Comparison of ENCODE assay signal across 27 cellular contexts in the genomic region with DNA sequence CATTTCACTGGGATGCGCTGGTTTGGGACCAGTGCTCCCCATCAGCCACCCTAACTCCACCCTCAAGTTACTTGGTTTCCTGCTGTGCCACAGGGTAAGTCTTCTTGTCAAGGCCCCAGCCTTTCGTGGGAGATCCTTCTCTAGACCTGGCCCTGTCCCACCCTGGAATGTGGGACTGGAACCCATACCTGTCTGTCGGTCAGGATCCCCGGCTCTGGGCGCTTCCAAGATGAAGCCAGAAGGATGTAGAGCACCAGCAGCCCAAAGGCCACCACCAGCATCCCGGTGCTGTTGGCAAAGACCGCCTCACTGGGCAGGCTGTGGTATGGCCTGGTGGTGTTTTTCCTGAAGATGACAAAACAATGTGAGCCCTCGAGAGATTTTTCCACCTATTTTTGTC.
"Had no signal": no experiment of that assay in that cellular context is flagged by ENCODE, and none has a peak within 500 bp of the region (broad histone marks: within the 10 kb centered on the region; RNA-seq: fewer than 3 reads in every experiment).

No MANE protein-coding gene starts in this region.

- H2AFZ ChIP-seq: hepatocyte had no signal

- H3K4me1 ChIP-seq: left ventricle myocardium inferior, prostate gland, sigmoid colon, tibial artery, upper lobe of right lung had no signal

- H3K79me2 ChIP-seq: hepatocyte had no signal

- H3K27ac ChIP-seq: heart right ventricle, hepatocyte, left ventricle myocardium inferior, prostate gland, sigmoid colon, suprapubic skin, thoracic aorta, tibial artery, upper lobe of right lung had no signal

- H3K27me3 ChIP-seq: heart right ventricle, hepatocyte, sigmoid colon, suprapubic skin, tibial artery, upper lobe of right lung had no signal

- H3K9me3 ChIP-seq: heart right ventricle, left ventricle myocardium inferior, mucosa of descending colon, prostate gland, sigmoid colon, suprapubic skin, thoracic aorta, tibial artery, upper lobe of right lung had no signal

- H3K27ac Mint-ChIP-seq: natural killer cell treated with Interleukin-12 subunit alpha and Interleukin-12 subunit beta and Interleukin-15 and Interleukin-18, amount 100 ng/mL, for 72 hours; stimulated activated naive CD8-positive, alpha-beta T cell treated with anti-CD3 and anti-CD28 coated beads, Interleukin-15, Interleukin-2, amounts not matched to agents 100 ng/mL and 50 ng/mL, for 24 hours had no signal

- ATAC-seq: heart right ventricle; mucosa of descending colon; naive thymus-derived CD4-positive, alpha-beta T cell; natural killer cell treated with Interleukin-12 subunit alpha and Interleukin-12 subunit beta and Interleukin-15 and Interleukin-18, amount 100 ng/mL, for 72 hours; right cardiac atrium; upper lobe of right lung had no signal

- H3K4me3 Mint-ChIP-seq: naive thymus-derived CD4-positive, alpha-beta T cell; natural killer cell treated with Interleukin-12 subunit alpha and Interleukin-12 subunit beta and Interleukin-15 and Interleukin-18, amount 100 ng/mL, for 72 hours; stimulated activated naive CD8-positive, alpha-beta T cell treated with anti-CD3 and anti-CD28 coated beads, Interleukin-15, Interleukin-2, amounts not matched to agents 100 ng/mL and 50 ng/mL, for 24 hours had no signal

- DNase-seq: heart right ventricle; islet precursor cell; left ventricle myocardium inferior; midbrain; mucosa of descending colon; naive thymus-derived CD4-positive, alpha-beta T cell; nucleus accumbens; retina; right cardiac atrium; sigmoid colon; small intestine; stimulated activated CD4-positive, alpha-beta T cell treated with anti-CD3 and anti-CD28 coated beads, Interleukin-1b, Interleukin-23, amount 100 ng/mL, for 48 hours; stimulated activated CD4-positive, alpha-beta T cell treated with anti-CD3 and anti-CD28 coated beads, Interleukin-2, amount 100 ng/mL, for 48 hours; stimulated activated CD4-positive, alpha-beta T cell treated with anti-CD3 and anti-CD28 coated beads, Interleukin-4, amount 100 ng/mL, for 4 hours; stimulated activated CD8-positive, alpha-beta memory T cell treated with anti-CD3 and anti-CD28 coated beads, Interleukin-4, amount 100 ng/mL, for 48 hours; stimulated activated naive CD4-positive, alpha-beta T cell; tibial artery; trophoblast cell; upper lobe of right lung had no signal

- FAIRE-seq: small intestine, urothelium cell line had no signal

- H3K27me3 Mint-ChIP-seq: naive thymus-derived CD4-positive, alpha-beta T cell; natural killer cell treated with Interleukin-12 subunit alpha and Interleukin-12 subunit beta and Interleukin-15 and Interleukin-18, amount 100 ng/mL, for 72 hours; stimulated activated naive CD8-positive, alpha-beta T cell treated with anti-CD3 and anti-CD28 coated beads, Interleukin-15, Interleukin-2, amounts not matched to agents 100 ng/mL and 50 ng/mL, for 24 hours had no signal

- H3K4me2 ChIP-seq: hepatocyte had no signal

- H3K9me3 Mint-ChIP-seq: naive thymus-derived CD4-positive, alpha-beta T cell; natural killer cell treated with Interleukin-12 subunit alpha and Interleukin-12 subunit beta and Interleukin-15 and Interleukin-18, amount 100 ng/mL, for 72 hours; stimulated activated naive CD8-positive, alpha-beta T cell treated with anti-CD3 and anti-CD28 coated beads, Interleukin-15, Interleukin-2, amounts not matched to agents 100 ng/mL and 50 ng/mL, for 24 hours had no signal

- H3K4me3 ChIP-seq: heart right ventricle, hepatocyte, left ventricle myocardium inferior, lung, mucosa of descending colon, prostate gland, sigmoid colon, suprapubic skin, thoracic aorta, tibial artery, upper lobe of right lung had no signal
